Comparison of ENCODE assay signal across 1 cellular context in the genomic region with DNA sequence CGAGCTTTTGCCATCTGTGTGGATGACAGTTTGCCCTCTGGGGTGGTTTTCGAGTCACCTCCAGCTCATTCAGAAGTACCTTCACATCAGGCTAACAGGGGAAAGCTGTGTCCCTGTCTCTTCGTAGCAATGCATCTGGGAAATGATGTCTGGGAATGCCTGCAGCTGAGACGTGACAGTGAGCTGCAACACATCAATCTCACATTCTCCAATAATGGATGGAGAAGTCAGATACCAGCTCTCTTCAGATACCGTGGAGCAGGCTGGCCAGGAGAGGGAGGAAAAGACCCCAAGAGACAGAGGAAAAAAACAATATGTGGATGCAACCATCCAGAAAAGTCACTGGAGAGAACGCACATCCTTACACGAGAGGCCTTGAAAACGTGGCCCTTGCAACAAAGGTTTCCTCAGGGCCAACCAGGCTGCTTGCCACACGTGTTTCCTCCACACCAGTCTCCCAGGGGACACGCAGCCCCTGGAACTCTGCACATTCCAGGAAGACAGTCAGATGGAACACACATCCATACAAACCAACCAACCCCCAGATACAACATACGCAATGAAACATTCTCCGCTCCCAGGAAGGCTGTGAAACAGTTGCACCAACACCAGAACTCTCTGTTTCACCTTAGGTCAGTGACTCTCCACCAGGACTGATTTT.
TF ChIP-seq lines count a peak whose summit lies in the region.

No MANE protein-coding gene starts in this region.

TF ChIP-seq in HEK293, 187 proteins besides CTCF, POLR2A, EP300 and RAD21 (continued from another document):
- TF ChIP-seq, protein P1, sequence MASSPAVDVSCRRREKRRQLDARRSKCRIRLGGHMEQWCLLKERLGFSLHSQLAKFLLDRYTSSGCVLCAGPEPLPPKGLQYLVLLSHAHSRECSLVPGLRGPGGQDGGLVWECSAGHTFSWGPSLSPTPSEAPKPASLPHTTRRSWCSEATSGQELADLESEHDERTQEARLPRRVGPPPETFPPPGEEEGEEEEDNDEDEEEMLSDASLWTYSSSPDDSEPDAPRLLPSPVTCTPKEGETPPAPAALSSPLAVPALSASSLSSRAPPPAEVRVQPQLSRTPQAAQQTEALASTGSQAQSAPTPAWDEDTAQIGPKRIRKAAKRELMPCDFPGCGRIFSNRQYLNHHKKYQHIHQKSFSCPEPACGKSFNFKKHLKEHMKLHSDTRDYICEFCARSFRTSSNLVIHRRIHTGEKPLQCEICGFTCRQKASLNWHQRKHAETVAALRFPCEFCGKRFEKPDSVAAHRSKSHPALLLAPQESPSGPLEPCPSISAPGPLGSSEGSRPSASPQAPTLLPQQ (tag by site-specific recombination; IDR thresholded peaks at IDR 0.05), result no peak
- no peak for TF ChIP-seq ZNF585B (tag by site-specific recombination; IDR thresholded peaks at IDR 0.05)
- TF ChIP-seq ZNF837 (tag by site-specific recombination; IDR thresholded peaks at IDR 0.05), result no peak
- no peak for TF ChIP-seq ZNF398 (tag by site-specific recombination; IDR thresholded peaks at IDR 0.05)
- TF ChIP-seq ZNF133 (tag by site-specific recombination; IDR thresholded peaks at IDR 0.05), result 0 out of 2 replicates have a peak, but pooled peaks have one; percentile 24
- no peak for TF ChIP-seq ZNF626 (tag by site-specific recombination; IDR thresholded peaks at IDR 0.05)
